ENCODE assay signal across 13 cellular contexts in the genomic region with DNA sequence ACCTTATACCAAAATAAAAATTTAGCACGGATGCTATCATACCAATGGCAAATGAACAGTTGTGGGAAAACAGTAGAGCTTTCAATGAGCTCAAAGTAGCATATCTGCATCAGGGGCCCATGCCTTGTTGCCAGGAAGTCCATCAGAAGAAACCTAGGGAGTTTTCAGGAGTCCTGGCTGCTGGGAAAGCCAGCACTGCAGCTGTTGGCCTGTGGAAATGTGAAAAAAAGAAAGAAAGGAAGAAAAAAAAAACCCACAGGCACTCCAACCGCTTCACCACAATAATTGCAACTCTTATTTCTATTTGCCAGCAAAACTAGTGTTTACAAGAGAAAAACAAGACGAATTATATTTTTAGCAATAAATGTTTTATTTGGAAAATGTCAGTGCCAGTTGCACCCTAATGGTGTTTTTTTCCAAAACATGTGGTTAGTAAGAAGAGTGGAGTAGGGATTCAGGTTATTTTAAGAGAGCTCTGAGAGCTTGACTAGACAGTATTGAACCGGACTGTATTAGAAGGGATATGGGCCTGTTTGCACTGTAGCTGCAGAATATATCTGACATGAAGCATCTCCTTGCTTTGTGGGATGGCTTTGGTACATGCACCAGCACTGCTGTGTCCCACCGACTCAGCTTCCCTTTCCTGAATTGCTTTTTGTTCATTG.
DNase-seq lines count a peak whose midpoint lies in the region; ATAC-seq and TF ChIP-seq lines count a peak whose summit lies in the region.
"Had no signal": no experiment of that assay in that cellular context is flagged by ENCODE, and none has a peak within 500 bp of the region (broad histone marks: within the 10 kb centered on the region; RNA-seq: fewer than 3 reads in every experiment).

No MANE protein-coding gene starts in this region.

- no peak overlapping the region for H2BK120ac ChIP-seq in neuronal stem cell (ENCODE audit: low read depth, low read length)

- H2BK5ac ChIP-seq in neuronal stem cell (ENCODE audit: low read length): no peak overlapping the region

- no peak overlapping the region for H4K91ac ChIP-seq in neuronal stem cell (ENCODE audit: low read depth, low read length, poor library complexity)

- intact Hi-C loops in uterus (cut with DNase I; ENCODE audit: low total_unique reads): no loop called here

- H2BK15ac ChIP-seq in neuronal stem cell (ENCODE audit: low read length): no peak overlapping the region

- H3K9me3 ChIP-seq in hepatocyte (ENCODE audit: low read depth) (no peaks in the 10 kb centered on the region), uterus (no peaks in the 10 kb centered on the region), neuronal stem cell (replicated peaks in 1 of 2; ENCODE audit: control insufficient read depth in 2 of 2, insufficient read depth in 1 of 2, low read depth in 1 of 2, low read length in 2 of 2) (no peaks in the 10 kb centered on the region)

- no peak overlapping the region for H3K18ac ChIP-seq in neuronal stem cell (ENCODE audit: low read length)

- no peak overlapping the region for H3K14ac ChIP-seq in neuronal stem cell (ENCODE audit: low read length)

- WGBS in hepatocyte (ENCODE audit: low lambda C conversion rate, missing lambda C conversion rate): 62% methylated on average over 5 of the region's 5 CpGs
- no CpG with 5 or more reads among the region's 5 CpGs for WGBS in neuronal stem cell (ENCODE audit: extremely low coverage in 2 of 2, insufficient read length in 2 of 2, insufficient replicate concordance in 1 of 2), 2 donors

- TF ChIP-seq POLR2A in uterus (IDR thresholded peaks at IDR 0.05): no peak

- H3K4me1 ChIP-seq in hepatocyte (ENCODE audit: insufficient read depth) (peaks cover 21% of the 10 kb centered on the region), uterus (no peaks in the 10 kb centered on the region), neuronal stem cell (ENCODE audit: control insufficient read depth in 2 of 2, insufficient read depth in 1 of 2, low read depth in 1 of 2, low read length in 2 of 2) (no peaks in the 10 kb centered on the region)

- no peaks in the 10 kb centered on the region for H3K9me2 ChIP-seq in hepatocyte (replicated peaks; ENCODE audit: insufficient read depth)

- H3K4me3 ChIP-seq in hepatocyte: no peak overlapping the region
- H3K4me3 ChIP-seq in uterus: no peak overlapping the region
- no peak overlapping the region for H3K4me3 ChIP-seq in neuronal stem cell (ENCODE audit: low read length in 2 of 2)
- H3K4me3 ChIP-seq: GM23248 had no signal

- no peak overlapping the region for H3K23ac ChIP-seq in neuronal stem cell (ENCODE audit: low read depth, low read length, poor library complexity)

- no peak overlapping the region for H4K8ac ChIP-seq in neuronal stem cell (ENCODE audit: low read depth, low read length)

- no peak overlapping the region for H3K9ac ChIP-seq in neuronal stem cell (ENCODE audit: low read depth, low read length, poor library complexity)
- H3K9ac ChIP-seq: GM23248 had no signal

- H3K27ac ChIP-seq in hepatocyte (peak overlapping the region; percentile 79), uterus (peak overlapping the region; percentile 23 to 61), neuronal stem cell (replicated peaks; ENCODE audit: low read length) (no peak overlapping the region)
- H3K27ac ChIP-seq: GM23248 had no signal

- H4K20me1 ChIP-seq in hepatocyte (ENCODE audit: insufficient read depth, poor library complexity, severe bottlenecking): no peaks in the 10 kb centered on the region

- no peak overlapping the region for H2AK5ac ChIP-seq in neuronal stem cell (ENCODE audit: low read depth, low read length)

- DNase-seq in LHCN-M2 (ENCODE audit: low read depth): peak; percentile 24
- peak; percentile 47 for DNase-seq in fibroblast of peridontal ligament (ENCODE audit: extremely low read depth)
- peak; percentile 7 for DNase-seq in hepatocyte (ENCODE audit: low spot score)
- DNase-seq in uterus: no peak
- DNase-seq in neuronal stem cell (ENCODE audit: low spot score): no peak
- DNase-seq in KG1 (lab: John Stamatoyannopoulos, UW): no peak
- DNase-seq: C1 segment of cervical spinal cord; Calu3; CD4-positive, alpha-beta T cell; DMS 273 treated with DMSO at 0.1 percent for 48 hours; GM23248; H7 had no signal

- H3K36me3 ChIP-seq in hepatocyte (replicated peaks; ENCODE audit: insufficient read depth, low read depth) (no peaks in the 10 kb centered on the region), uterus (no peaks in the 10 kb centered on the region), neuronal stem cell (replicated peaks in 1 of 2; ENCODE audit: control insufficient read depth in 2 of 2, insufficient read depth in 2 of 2, low read length in 2 of 2) (no peaks in the 10 kb centered on the region)

- no peaks in the 10 kb centered on the region for H3K79me2 ChIP-seq in hepatocyte

- TF ChIP-seq CTCF in hepatocyte (IDR thresholded peaks at IDR 0.05; ENCODE audit: poor library complexity): no peak
- TF ChIP-seq CTCF in uterus (IDR thresholded peaks at IDR 0.05): no peak

- H2AFZ ChIP-seq in hepatocyte: no peak overlapping the region
- no peak overlapping the region for H2AFZ ChIP-seq in neuronal stem cell (ENCODE audit: low read length)
- H2AFZ ChIP-seq: GM23248 had no signal

- no peak overlapping the region for H2BK12ac ChIP-seq in neuronal stem cell (ENCODE audit: low read length)

- H3K4ac ChIP-seq in neuronal stem cell (ENCODE audit: low read length): no peak overlapping the region

- no peaks in the 10 kb centered on the region for H3K79me1 ChIP-seq in neuronal stem cell (ENCODE audit: low read depth, low read length)

- no peak for ATAC-seq in GM21390 (IDR thresholded peaks at IDR 0.05; ENCODE audit: unreplicated experiment)

- H3K27me3 ChIP-seq in hepatocyte: no peaks in the 10 kb centered on the region
- no peaks in the 10 kb centered on the region for H3K27me3 ChIP-seq in uterus
- no peaks in the 10 kb centered on the region for H3K27me3 ChIP-seq in neuronal stem cell (ENCODE audit: control insufficient read depth in 3 of 3, insufficient read depth in 3 of 3, low read depth in 1 of 3, low read length in 3 of 3)

- H3K4me2 ChIP-seq in hepatocyte: no peak overlapping the region
- H3K4me2 ChIP-seq in neuronal stem cell (ENCODE audit: insufficient read depth, low read length, poor library complexity, severe bottlenecking): no peak overlapping the region

Comparison
In these comparisons a context has a peak if more than half of its experiments do, and no peak if none do; other contexts are left out.
1. DNase-seq: peak in LHCN-M2 (single experiment), fibroblast of peridontal ligament (single experiment) and hepatocyte (single experiment); none in uterus (0 of 2), neuronal stem cell (single experiment) and KG1 (single experiment).